Comparison of ENCODE assay signal across 8 cellular contexts in genomic region chr10:14954001-14954770, GRCh38.
DNase-seq lines count a peak whose midpoint lies in the region; ATAC-seq lines count a peak whose summit lies in the region.

TSS of gene DCLRE1C (minus strand) at chr10:14954096. CDS start at chr10:14954010, 86 bp downstream.

- peaks cover 40 to 58% (median 51%) of the 10 kb centered on the region in 10 experiments for H3K4me1 ChIP-seq in BLaER1 treated with 17β-estradiol and CSF1 and Interleukin-3, amounts not matched to agents 10 nM and 100 nM

- DNase-seq in NCI-H526 (lab: John Stamatoyannopoulos, UW): peak; percentile 85 to 93
- DNase-seq in activated CD4-positive, alpha-beta T cell treated with anti-CD3 and anti-CD28 coated beads for 48 hours: peak; percentile 92
- DNase-seq in stimulated activated CD4-positive, alpha-beta T cell treated with anti-CD3 and anti-CD28 coated beads, Interleukin-1b, Interleukin-23, amount 100 ng/mL, for 24 hours (ENCODE audit: low read depth in 4 of 4, low spot score in 1 of 4): peak; percentile 64 to 81 (median 74)

- no peaks in the 10 kb centered on the region for H3K9me3 ChIP-seq in BLaER1 treated with 17β-estradiol and CSF1 and Interleukin-3, amounts not matched to agents 10 nM and 100 nM (replicated peaks in 1 of 11)

- peak within 1 kb of the TSS; percentile 86 to 98 (median 94) for H3K4me2 ChIP-seq in BLaER1 treated with 17β-estradiol and CSF1 and Interleukin-3, amounts not matched to agents 10 nM and 100 nM

- peak within 1 kb of the TSS; percentile 71 to 92 (median 85) for H3K4me3 ChIP-seq in BLaER1 treated with 17β-estradiol and CSF1 and Interleukin-3, amounts not matched to agents 10 nM and 100 nM

- H3K27me3 ChIP-seq in BLaER1 treated with 17β-estradiol and CSF1 and Interleukin-3, amounts not matched to agents 10 nM and 100 nM: no peaks in the 10 kb centered on the region
- no peaks in the 10 kb centered on the region for H3K27me3 ChIP-seq in layer of hippocampus (ENCODE audit: control insufficient read depth, insufficient read depth, low read length)

- H3K9ac ChIP-seq in BLaER1 treated with 17β-estradiol and CSF1 and Interleukin-3, amounts not matched to agents 10 nM and 100 nM: peak within 1 kb of the TSS; percentile 86 to 96 (median 92)

- peak within 1 kb of the TSS; percentile 87 to 98 (median 94) for H3K27ac ChIP-seq in BLaER1 treated with 17β-estradiol and CSF1 and Interleukin-3, amounts not matched to agents 10 nM and 100 nM
- H3K27ac ChIP-seq in cingulate gyrus (ENCODE audit: low read depth, low read length) (peak within 1 kb of the TSS; percentile 86), layer of hippocampus (ENCODE audit: low read depth, low read length) (peak within 1 kb of the TSS; percentile 78)

- ATAC-seq in GM19328 (IDR thresholded peaks at IDR 0.05; ENCODE audit: unreplicated experiment): peak; percentile 71
- peak; percentile 74 for ATAC-seq in HG03469 (IDR thresholded peaks at IDR 0.05; ENCODE audit: unreplicated experiment)

- H3K36me3 ChIP-seq in BLaER1 treated with 17β-estradiol and CSF1 and Interleukin-3, amounts not matched to agents 10 nM and 100 nM: peaks cover 5 to 22% (median 16%) of the 10 kb centered on the region in 11 experiments; a peak in 19 of 22 replicates

- H4K20me1 ChIP-seq in BLaER1 treated with 17β-estradiol and CSF1 and Interleukin-3, amounts not matched to agents 10 nM and 100 nM: peaks cover 0 to 37% (median 24%) of the 10 kb centered on the region in 11 experiments; a peak in 20 of 22 replicates

Comparison
In these comparisons a context has a peak if more than half of its experiments do, and no peak if none do; other contexts are left out.
1. Peak in every context shown above with its lines: DNase-seq, ATAC-seq, H3K4me3 ChIP-seq and H3K27ac ChIP-seq.